ENCODE assay signal across 16 cellular contexts in the genomic region with DNA sequence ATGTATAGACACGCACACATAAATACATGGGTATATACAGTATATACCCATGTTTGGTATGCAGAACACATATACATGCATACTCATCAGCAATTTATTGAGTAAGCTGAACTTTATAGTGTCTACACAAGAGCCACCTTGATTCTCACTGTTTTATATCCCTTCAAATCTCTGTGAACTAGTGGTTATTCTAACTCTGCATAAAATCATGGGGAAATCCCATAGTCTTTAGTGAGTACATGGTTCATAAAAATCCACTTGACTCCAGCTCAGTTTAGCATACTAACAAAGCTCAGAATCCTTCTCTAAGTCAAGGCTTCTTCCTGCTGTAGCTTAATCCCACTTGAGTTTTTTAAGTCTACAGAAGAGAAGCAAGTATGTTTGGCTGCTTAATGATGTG.
DNase-seq lines count a peak whose midpoint lies in the region; ATAC-seq and TF ChIP-seq lines count a peak whose summit lies in the region.
"Had no signal": no experiment of that assay in that cellular context is flagged by ENCODE, and none has a peak within 500 bp of the region (broad histone marks: within the 10 kb centered on the region; RNA-seq: fewer than 3 reads in every experiment).

No MANE protein-coding gene starts in this region.

- TF ChIP-seq CTCF in activated CD8-positive, alpha-beta T cell treated with anti-CD3 and anti-CD28 coated beads for 36 hours (IDR thresholded peaks at IDR 0.05) = no peak
- no peak for TF ChIP-seq CTCF in CD4-positive, alpha-beta T cell (IDR thresholded peaks at IDR 0.05)
- TF ChIP-seq CTCF in body of pancreas (IDR thresholded peaks at IDR 0.05) (no peak), sigmoid colon (IDR thresholded peaks at IDR 0.05) (no peak)

- TF ChIP-seq POLR2A in body of pancreas (IDR thresholded peaks at IDR 0.05) (no peak), sigmoid colon (IDR thresholded peaks at IDR 0.05) (no peak)

- intact Hi-C loops in activated CD8-positive, alpha-beta T cell treated with anti-CD3 and anti-CD28 coated beads for 36 hours (cut with micrococcal nuclease) = no loop called here
- intact Hi-C loops in CD4-positive, alpha-beta T cell (cut with DNase I, micrococcal nuclease) = no loop called here
- intact Hi-C loops in body of pancreas (cut with DNase I) (no loop called here), sigmoid colon (cut with DNase I) (no loop called here)

- peak; percentile 37 for ATAC-seq in activated CD8-positive, alpha-beta T cell treated with anti-CD3 and anti-CD28 coated beads for 36 hours
- ATAC-seq in activated CD8-positive, alpha-beta T cell treated with anti-CD3 and anti-CD28 coated beads, Interleukin-2, amount 10 ng/mL, durations not matched to agents 7 days and 5 days = no peak
- ATAC-seq in CD4-positive, alpha-beta T cell (ENCODE audit: poor library complexity) = no peak
- ATAC-seq in activated naive CD8-positive, alpha-beta T cell treated with anti-CD3 and anti-CD28 coated beads, Interleukin-2, amount 50 U/mL, for 24 hours = peak; percentile 29
- no peak for ATAC-seq in natural killer cell treated with Interleukin-12 subunit alpha and Interleukin-12 subunit beta and Interleukin-15 and Interleukin-18, amount 100 ng/mL, for 72 hours
- no peak for ATAC-seq in body of pancreas
- ATAC-seq: HepG2 had no signal

- no peak overlapping the region for H3K4me3 ChIP-seq in body of pancreas
- no peak overlapping the region for H3K4me3 ChIP-seq in sigmoid colon
- H3K4me3 ChIP-seq: HAP-1 had no signal

- no peaks in the 10 kb centered on the region for H3K27me3 ChIP-seq in CD4-positive, alpha-beta T cell (ENCODE audit: control insufficient read depth, insufficient read depth, low read length)
- H3K27me3 ChIP-seq in body of pancreas = no peaks in the 10 kb centered on the region
- H3K27me3 ChIP-seq in sigmoid colon = no peaks in the 10 kb centered on the region
- H3K27me3 ChIP-seq: BE2C had no signal

- peaks cover 12% of the 10 kb centered on the region for H3K9me3 Mint-ChIP-seq in activated CD8-positive, alpha-beta T cell treated with anti-CD3 and anti-CD28 coated beads for 36 hours
- no peaks in the 10 kb centered on the region for H3K9me3 Mint-ChIP-seq in activated CD8-positive, alpha-beta T cell treated with anti-CD3 and anti-CD28 coated beads, Interleukin-2, amount 10 ng/mL, durations not matched to agents 7 days and 5 days (ENCODE audit: insufficient read depth)
- peaks cover 2% of the 10 kb centered on the region for H3K9me3 Mint-ChIP-seq in CD4-positive, alpha-beta T cell
- peaks cover under 1% of the 10 kb centered on the region for H3K9me3 Mint-ChIP-seq in activated naive CD8-positive, alpha-beta T cell treated with anti-CD3 and anti-CD28 coated beads, Interleukin-2, amount 50 U/mL, for 24 hours
- H3K9me3 Mint-ChIP-seq in natural killer cell treated with Interleukin-12 subunit alpha and Interleukin-12 subunit beta and Interleukin-15 and Interleukin-18, amount 100 ng/mL, for 72 hours = peaks cover 2% of the 10 kb centered on the region
- H3K9me3 Mint-ChIP-seq: CD8-positive, alpha-beta memory T cell had no signal

- peaks cover 72% of the 10 kb centered on the region for H3K36me3 Mint-ChIP-seq in activated CD8-positive, alpha-beta T cell treated with anti-CD3 and anti-CD28 coated beads for 36 hours (ENCODE audit: low read depth)
- peaks cover 77% of the 10 kb centered on the region for H3K36me3 Mint-ChIP-seq in activated CD8-positive, alpha-beta T cell treated with anti-CD3 and anti-CD28 coated beads, Interleukin-2, amount 10 ng/mL, durations not matched to agents 7 days and 5 days (ENCODE audit: low read depth)
- peaks cover 59% of the 10 kb centered on the region for H3K36me3 Mint-ChIP-seq in CD4-positive, alpha-beta T cell (ENCODE audit: low read depth)
- H3K36me3 Mint-ChIP-seq in activated naive CD8-positive, alpha-beta T cell treated with anti-CD3 and anti-CD28 coated beads, Interleukin-2, amount 50 U/mL, for 24 hours (ENCODE audit: low read depth) = peaks cover 34% of the 10 kb centered on the region
- H3K36me3 Mint-ChIP-seq in natural killer cell treated with Interleukin-12 subunit alpha and Interleukin-12 subunit beta and Interleukin-15 and Interleukin-18, amount 100 ng/mL, for 72 hours = no peaks in the 10 kb centered on the region

- H3K4me3 Mint-ChIP-seq in activated CD8-positive, alpha-beta T cell treated with anti-CD3 and anti-CD28 coated beads for 36 hours = no peak overlapping the region
- H3K4me3 Mint-ChIP-seq in activated CD8-positive, alpha-beta T cell treated with anti-CD3 and anti-CD28 coated beads, Interleukin-2, amount 10 ng/mL, durations not matched to agents 7 days and 5 days = no peak overlapping the region
- no peak overlapping the region for H3K4me3 Mint-ChIP-seq in CD4-positive, alpha-beta T cell
- no peak overlapping the region for H3K4me3 Mint-ChIP-seq in activated naive CD8-positive, alpha-beta T cell treated with anti-CD3 and anti-CD28 coated beads, Interleukin-2, amount 50 U/mL, for 24 hours
- H3K4me3 Mint-ChIP-seq in natural killer cell treated with Interleukin-12 subunit alpha and Interleukin-12 subunit beta and Interleukin-15 and Interleukin-18, amount 100 ng/mL, for 72 hours = no peak overlapping the region

- TF ChIP-seq EP300 in sigmoid colon (IDR thresholded peaks at IDR 0.05) = no peak

- peaks cover 77% of the 10 kb centered on the region for H3K4me1 Mint-ChIP-seq in activated CD8-positive, alpha-beta T cell treated with anti-CD3 and anti-CD28 coated beads for 36 hours (ENCODE audit: low read depth)
- H3K4me1 Mint-ChIP-seq in activated CD8-positive, alpha-beta T cell treated with anti-CD3 and anti-CD28 coated beads, Interleukin-2, amount 10 ng/mL, durations not matched to agents 7 days and 5 days (ENCODE audit: low read depth) = peaks cover 52% of the 10 kb centered on the region
- peaks cover 87% of the 10 kb centered on the region for H3K4me1 Mint-ChIP-seq in CD4-positive, alpha-beta T cell (ENCODE audit: low read depth)
- peaks cover 65% of the 10 kb centered on the region for H3K4me1 Mint-ChIP-seq in activated naive CD8-positive, alpha-beta T cell treated with anti-CD3 and anti-CD28 coated beads, Interleukin-2, amount 50 U/mL, for 24 hours
- no peaks in the 10 kb centered on the region for H3K4me1 Mint-ChIP-seq in natural killer cell treated with Interleukin-12 subunit alpha and Interleukin-12 subunit beta and Interleukin-15 and Interleukin-18, amount 100 ng/mL, for 72 hours (ENCODE audit: low read depth in 2 of 2)

- no peaks in the 10 kb centered on the region for H3K9me3 ChIP-seq in CD4-positive, alpha-beta T cell (ENCODE audit: control insufficient read depth, low read length)
- H3K9me3 ChIP-seq in body of pancreas (no peaks in the 10 kb centered on the region), sigmoid colon (no peaks in the 10 kb centered on the region)
- H3K9me3 ChIP-seq: BE2C, Caco-2, HAP-1 had no signal

- CTCF ChIA-PET in activated CD8-positive, alpha-beta T cell treated with anti-CD3 and anti-CD28 coated beads for 36 hours (lab: Charles Lee) = interaction anchor here (1.4 to 2.4 kb wide), 4 partner anchors 10 to 59 kb away, joined by 3 to 7 read pairs (median 4); no protein-coding TSS in a partner anchor
- CTCF ChIA-PET in activated CD8-positive, alpha-beta T cell treated with anti-CD3 and anti-CD28 coated beads, Interleukin-2, amount 10 ng/mL, durations not matched to agents 7 days and 5 days (lab: Charles Lee) = interaction anchor here (0.6 kb wide), 1 partner anchor 182 kb away, joined by 3 read pairs; no protein-coding TSS in a partner anchor
- CTCF ChIA-PET in CD4-positive, alpha-beta T cell (lab: Charles Lee) = no interaction called here

- H3K4me1 ChIP-seq in body of pancreas = no peaks in the 10 kb centered on the region
- no peaks in the 10 kb centered on the region for H3K4me1 ChIP-seq in sigmoid colon
- H3K4me1 ChIP-seq: BE2C, Caco-2, HAP-1 had no signal

- POLR2A ChIA-PET in activated CD8-positive, alpha-beta T cell treated with anti-CD3 and anti-CD28 coated beads for 36 hours (lab: Charles Lee) = no interaction called here
- POLR2A ChIA-PET in activated CD8-positive, alpha-beta T cell treated with anti-CD3 and anti-CD28 coated beads, Interleukin-2, amount 10 ng/mL, durations not matched to agents 7 days and 5 days (lab: Charles Lee) = interaction anchor here (0.7 kb wide), 1 partner anchor 17 kb away, joined by 4 read pairs; no protein-coding TSS in a partner anchor
- POLR2A ChIA-PET in CD4-positive, alpha-beta T cell (lab: Charles Lee) = no interaction called here

- H3K36me3 ChIP-seq in body of pancreas (replicated peaks in 1 of 2; ENCODE audit: insufficient read depth in 1 of 2, low read depth in 2 of 2) = no peaks in the 10 kb centered on the region
- H3K36me3 ChIP-seq in sigmoid colon = no peaks in the 10 kb centered on the region
- H3K36me3 ChIP-seq: BE2C, HAP-1 had no signal

- no peak for DNase-seq in activated CD8-positive, alpha-beta T cell treated with anti-CD3 and anti-CD28 coated beads for 36 hours
- DNase-seq in activated CD8-positive, alpha-beta T cell treated with anti-CD3 and anti-CD28 coated beads, Interleukin-2, amount 10 ng/mL, durations not matched to agents 7 days and 5 days = no peak
- DNase-seq in CD4-positive, alpha-beta T cell = no peak
- DNase-seq in NCI-H524 treated with DMSO at 0.1 percent for 48 hours (lab: John Stamatoyannopoulos, UW) (peak; percentile 87), body of pancreas (no peak), sigmoid colon (no peak)
- no peak for DNase-seq in activated naive CD8-positive, alpha-beta T cell treated with anti-CD3 and anti-CD28 coated beads, Interleukin-2, amount 50 U/mL, for 24 hours
- no peak for DNase-seq in natural killer cell treated with Interleukin-12 subunit alpha and Interleukin-12 subunit beta and Interleukin-15 and Interleukin-18, amount 100 ng/mL, for 72 hours (ENCODE audit: low spot score)
- DNase-seq: BE2C; Caco-2; CD8-positive, alpha-beta memory T cell; DND-41; GDM1 had no signal

- no peak overlapping the region for H3K27ac ChIP-seq in CD4-positive, alpha-beta T cell (ENCODE audit: low read depth, low read length)
- H3K27ac ChIP-seq in body of pancreas (no peak overlapping the region), sigmoid colon (no peak overlapping the region)
- H3K27ac ChIP-seq: C4-2B had no signal

- H3K27ac Mint-ChIP-seq in activated CD8-positive, alpha-beta T cell treated with anti-CD3 and anti-CD28 coated beads for 36 hours = peak overlapping the region; percentile 58
- H3K27ac Mint-ChIP-seq in activated CD8-positive, alpha-beta T cell treated with anti-CD3 and anti-CD28 coated beads, Interleukin-2, amount 10 ng/mL, durations not matched to agents 7 days and 5 days = no peak overlapping the region
- H3K27ac Mint-ChIP-seq in CD4-positive, alpha-beta T cell = peak overlapping the region; percentile 70
- H3K27ac Mint-ChIP-seq in activated naive CD8-positive, alpha-beta T cell treated with anti-CD3 and anti-CD28 coated beads, Interleukin-2, amount 50 U/mL, for 24 hours = no peak overlapping the region
- no peak overlapping the region for H3K27ac Mint-ChIP-seq in natural killer cell treated with Interleukin-12 subunit alpha and Interleukin-12 subunit beta and Interleukin-15 and Interleukin-18, amount 100 ng/mL, for 72 hours

- no peaks in the 10 kb centered on the region for H3K27me3 Mint-ChIP-seq in activated CD8-positive, alpha-beta T cell treated with anti-CD3 and anti-CD28 coated beads for 36 hours
- H3K27me3 Mint-ChIP-seq in activated CD8-positive, alpha-beta T cell treated with anti-CD3 and anti-CD28 coated beads, Interleukin-2, amount 10 ng/mL, durations not matched to agents 7 days and 5 days (ENCODE audit: low read depth) = no peaks in the 10 kb centered on the region
- H3K27me3 Mint-ChIP-seq in CD4-positive, alpha-beta T cell = no peaks in the 10 kb centered on the region
- H3K27me3 Mint-ChIP-seq in activated naive CD8-positive, alpha-beta T cell treated with anti-CD3 and anti-CD28 coated beads, Interleukin-2, amount 50 U/mL, for 24 hours = no peaks in the 10 kb centered on the region
- no peaks in the 10 kb centered on the region for H3K27me3 Mint-ChIP-seq in natural killer cell treated with Interleukin-12 subunit alpha and Interleukin-12 subunit beta and Interleukin-15 and Interleukin-18, amount 100 ng/mL, for 72 hours
- H3K27me3 Mint-ChIP-seq: CD8-positive, alpha-beta memory T cell had no signal

- WGBS in body of pancreas, 2 donors = 94 to 97% methylated on average over 1 of the region's 1 CpG
- 97 to 98% methylated on average over 1 of the region's 1 CpG for WGBS in sigmoid colon, 2 donors

Comparison
In these comparisons a context has a peak if more than half of its experiments do, and no peak if none do; other contexts are left out.
1. ATAC-seq: peak in activated CD8-positive, alpha-beta T cell treated with anti-CD3 and anti-CD28 coated beads for 36 hours (single experiment) and activated naive CD8-positive, alpha-beta T cell treated with anti-CD3 and anti-CD28 coated beads, Interleukin-2, amount 50 U/mL, for 24 hours (single experiment); none in activated CD8-positive, alpha-beta T cell treated with anti-CD3 and anti-CD28 coated beads, Interleukin-2, amount 10 ng/mL, durations not matched to agents 7 days and 5 days (single experiment), CD4-positive, alpha-beta T cell (single experiment), natural killer cell treated with Interleukin-12 subunit alpha and Interleukin-12 subunit beta and Interleukin-15 and Interleukin-18, amount 100 ng/mL, for 72 hours (0 of 2) and body of pancreas (single experiment).
2. H3K27ac Mint-ChIP-seq: peak in activated CD8-positive, alpha-beta T cell treated with anti-CD3 and anti-CD28 coated beads for 36 hours (single experiment) and CD4-positive, alpha-beta T cell (single experiment); none in activated CD8-positive, alpha-beta T cell treated with anti-CD3 and anti-CD28 coated beads, Interleukin-2, amount 10 ng/mL, durations not matched to agents 7 days and 5 days (single experiment), activated naive CD8-positive, alpha-beta T cell treated with anti-CD3 and anti-CD28 coated beads, Interleukin-2, amount 50 U/mL, for 24 hours (single experiment) and natural killer cell treated with Interleukin-12 subunit alpha and Interleukin-12 subunit beta and Interleukin-15 and Interleukin-18, amount 100 ng/mL, for 72 hours (0 of 2).